Comparison of ENCODE assay signal across 11 cellular contexts in genomic region chr10:52486840-52487611, GRCh38.
DNase-seq lines count a peak whose midpoint lies in the region; ATAC-seq and TF ChIP-seq lines count a peak whose summit lies in the region.
"Had no signal": no experiment of that assay in that cellular context is flagged by ENCODE, and none has a peak within 500 bp of the region (broad histone marks: within the 10 kb centered on the region; RNA-seq: fewer than 3 reads in every experiment).

No MANE protein-coding gene starts in this region.

- H3K9me3 ChIP-seq in hepatocyte (ENCODE audit: low read depth) = no peaks in the 10 kb centered on the region
- H3K9me3 ChIP-seq: ascending aorta had no signal

- H4K20me1 ChIP-seq in hepatocyte (ENCODE audit: insufficient read depth, poor library complexity, severe bottlenecking) = no peaks in the 10 kb centered on the region

- no peaks in the 10 kb centered on the region for H3K79me2 ChIP-seq in hepatocyte

- no peak overlapping the region for H3K4me3 ChIP-seq in hepatocyte
- no peak overlapping the region for H3K4me3 ChIP-seq in dorsolateral prefrontal cortex
- H3K4me3 ChIP-seq: ascending aorta had no signal

- no peaks in the 10 kb centered on the region for H3K9me2 ChIP-seq in hepatocyte (replicated peaks; ENCODE audit: insufficient read depth)

- H2AFZ ChIP-seq in hepatocyte = no peak overlapping the region

- DNase-seq in HFFc6 = peak; percentile 92
- DNase-seq in amniotic stem cell (lab: John Stamatoyannopoulos, UW) = peak; percentile 58
- DNase-seq in hepatocyte (ENCODE audit: low spot score) = peak; percentile 11
- DNase-seq in type B pancreatic cell (ENCODE audit: extremely low spot score, unreplicated experiment) = no peak
- DNase-seq in dorsolateral prefrontal cortex = no peak
- DNase-seq in NCI-H1417 treated with DMSO at 0.1 percent for 48 hours (lab: John Stamatoyannopoulos, UW) = no peak
- DNase-seq: NCI-H526 treated with DMSO at 0.1 percent for 48 hours, T-helper 17 cell had no signal

- 0 out of 2 replicates have a peak overlapping the region, but pooled peaks have one; percentile 26 for H3K27ac ChIP-seq in 22Rv1
- H3K27ac ChIP-seq in hepatocyte = no peak overlapping the region
- no peak overlapping the region for H3K27ac ChIP-seq in dorsolateral prefrontal cortex
- H3K27ac ChIP-seq: ascending aorta had no signal

- TF ChIP-seq CTCF in 22Rv1 (IDR thresholded peaks at IDR 0.05) = no peak
- no peak for TF ChIP-seq CTCF in HFFc6 (IDR thresholded peaks at IDR 0.05)
- no peak for TF ChIP-seq CTCF in hepatocyte (IDR thresholded peaks at IDR 0.05; ENCODE audit: poor library complexity)
- TF ChIP-seq CTCF in type B pancreatic cell (conservative IDR thresholded peaks at IDR 0.05) = no peak
- no peak for TF ChIP-seq CTCF in dorsolateral prefrontal cortex (IDR thresholded peaks at IDR 0.05 in 54 of 56, conservative IDR thresholded peaks at IDR 0.05 in 2 of 56; ENCODE audit: low read depth in 1 of 56, partially characterized antibody in 56 of 56)

- peaks cover 88% of the 10 kb centered on the region for H3K4me1 Mint-ChIP-seq in HFFc6 (ENCODE audit: low read depth)
- H3K4me1 Mint-ChIP-seq in type B pancreatic cell (ENCODE audit: unreplicated experiment) = peaks cover 4% of the 10 kb centered on the region
- H3K4me1 Mint-ChIP-seq: T-helper 17 cell had no signal

- 86% methylated on average over 1 of the region's 1 CpG for WGBS in hepatocyte (ENCODE audit: low lambda C conversion rate, missing lambda C conversion rate)

- no peak for ATAC-seq in GM18517 (IDR thresholded peaks at IDR 0.05; ENCODE audit: unreplicated experiment)
- ATAC-seq: T-helper 17 cell had no signal

- H3K27me3 ChIP-seq in hepatocyte (no peaks in the 10 kb centered on the region), dorsolateral prefrontal cortex (no peaks in the 10 kb centered on the region)
- H3K27me3 ChIP-seq: ascending aorta had no signal

- H3K4me2 ChIP-seq in hepatocyte = no peak overlapping the region

- no peaks in the 10 kb centered on the region for H3K4me1 ChIP-seq in hepatocyte (ENCODE audit: insufficient read depth)
- H3K4me1 ChIP-seq: ascending aorta had no signal

- H3K4me3 Mint-ChIP-seq in HFFc6 = peak overlapping the region; percentile 44
- no peak overlapping the region for H3K4me3 Mint-ChIP-seq in type B pancreatic cell
- H3K4me3 Mint-ChIP-seq: T-helper 17 cell had no signal

- H3K27me3 Mint-ChIP-seq in HFFc6 (ENCODE audit: insufficient read depth) (no peaks in the 10 kb centered on the region), type B pancreatic cell (peaks cover 4% of the 10 kb centered on the region)
- H3K27me3 Mint-ChIP-seq: T-helper 17 cell had no signal

- intact Hi-C loops in dorsolateral prefrontal cortex (cut with DNase I) = loop anchor here (2.0 to 5.0 kb wide), 2 partner anchors 175 to 178 kb away; partner anchors contain the start of gene DKK1 (in 1 of the 2)

- H3K9me3 Mint-ChIP-seq in HFFc6 (no peaks in the 10 kb centered on the region), type B pancreatic cell (no peaks in the 10 kb centered on the region)

- H3K27ac Mint-ChIP-seq in HFFc6 (peak overlapping the region; percentile 89), type B pancreatic cell (no peak overlapping the region)
- H3K27ac Mint-ChIP-seq: T-helper 17 cell had no signal

- H3K36me3 Mint-ChIP-seq in HFFc6 (ENCODE audit: low read depth) (peaks cover 6% of the 10 kb centered on the region), type B pancreatic cell (no peaks in the 10 kb centered on the region)

- H3K36me3 ChIP-seq in hepatocyte (replicated peaks; ENCODE audit: insufficient read depth, low read depth) = no peaks in the 10 kb centered on the region
- H3K36me3 ChIP-seq: ascending aorta had no signal

Comparison
In these comparisons a context has a peak if more than half of its experiments do, and no peak if none do; other contexts are left out.
1. DNase-seq: peak in HFFc6 (single experiment), amniotic stem cell (single experiment) and hepatocyte (single experiment); none in type B pancreatic cell (single experiment), dorsolateral prefrontal cortex (0 of 10) and NCI-H1417 treated with DMSO at 0.1 percent for 48 hours (single experiment).